Comparison of ENCODE assay signal across 22 cellular contexts in the genomic region with DNA sequence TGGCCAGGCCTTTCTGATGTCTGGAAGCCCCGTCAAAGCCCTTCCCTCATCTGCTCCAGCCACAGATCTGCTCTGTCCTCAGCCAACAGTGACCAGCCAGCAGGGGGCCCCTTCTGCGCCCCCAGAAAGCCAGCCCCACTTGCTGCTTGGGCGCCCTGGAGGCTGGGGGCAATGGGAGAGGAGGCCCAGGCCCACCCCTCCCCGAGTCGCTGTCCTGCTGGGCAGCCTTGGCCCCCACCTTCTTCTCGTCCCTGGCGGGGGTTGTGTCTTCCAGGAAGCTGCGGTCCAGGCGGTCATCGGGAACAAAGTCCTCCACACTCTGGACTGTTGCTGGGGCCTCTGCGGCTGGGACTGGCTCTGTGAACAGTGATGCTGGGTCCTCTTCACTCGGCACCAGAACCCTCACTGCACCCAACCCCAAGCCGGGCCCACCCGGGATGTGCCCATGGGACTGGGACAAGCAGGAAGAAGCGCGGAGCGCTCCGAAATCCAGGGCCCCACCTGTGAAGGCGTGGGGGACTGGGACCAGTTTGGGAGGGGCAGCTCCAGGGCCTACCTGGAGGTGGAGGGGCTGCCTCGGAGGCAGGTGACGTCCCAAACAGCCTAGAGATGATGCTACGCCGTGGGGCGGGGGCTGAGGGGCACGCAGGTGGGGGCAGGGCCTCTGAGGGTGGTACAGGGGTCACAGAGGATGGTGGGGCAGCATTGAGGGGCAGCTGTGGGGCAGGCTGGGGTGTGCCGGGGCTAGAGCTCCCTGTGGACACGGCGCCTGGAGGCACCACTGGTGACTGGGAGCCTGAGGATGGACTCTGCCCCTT.
"Had no signal": no experiment of that assay in that cellular context is flagged by ENCODE, and none has a peak within 500 bp of the region (broad histone marks: within the 10 kb centered on the region; RNA-seq: fewer than 3 reads in every experiment).

No MANE protein-coding gene starts in this region.

- FAIRE-seq: RCC 7860 had no signal

- H3K9me3 ChIP-seq: MG63, SJSA1 had no signal

- DNase-seq: IMR-90, Karpas-422, KG1, MG63, NCI-H1092, NCI-H1105 treated with DMSO at 0.1 percent for 48 hours, NCI-H1417 treated with DMSO at 0.1 percent for 48 hours, NCI-H187, NCI-H2029, NCI-H2081 treated with DMSO at 0.1 percent for 48 hours, NCI-H2171, NCI-H226, NCI-H446, NCI-H510A, NCI-H524 treated with DMSO at 0.1 percent for 48 hours, NCI-H69, NCI-H774, SIG-M5 had no signal

- H3K36me3 ChIP-seq: MG63, SJSA1 had no signal

- H3K4me3 ChIP-seq: MG63, SJSA1, SK-N-MC had no signal

- H3K4me1 ChIP-seq: SJSA1 had no signal

- H3K27ac ChIP-seq: RWPE1, SJSA1, SK-N-MC had no signal
